In the genomic region with DNA sequence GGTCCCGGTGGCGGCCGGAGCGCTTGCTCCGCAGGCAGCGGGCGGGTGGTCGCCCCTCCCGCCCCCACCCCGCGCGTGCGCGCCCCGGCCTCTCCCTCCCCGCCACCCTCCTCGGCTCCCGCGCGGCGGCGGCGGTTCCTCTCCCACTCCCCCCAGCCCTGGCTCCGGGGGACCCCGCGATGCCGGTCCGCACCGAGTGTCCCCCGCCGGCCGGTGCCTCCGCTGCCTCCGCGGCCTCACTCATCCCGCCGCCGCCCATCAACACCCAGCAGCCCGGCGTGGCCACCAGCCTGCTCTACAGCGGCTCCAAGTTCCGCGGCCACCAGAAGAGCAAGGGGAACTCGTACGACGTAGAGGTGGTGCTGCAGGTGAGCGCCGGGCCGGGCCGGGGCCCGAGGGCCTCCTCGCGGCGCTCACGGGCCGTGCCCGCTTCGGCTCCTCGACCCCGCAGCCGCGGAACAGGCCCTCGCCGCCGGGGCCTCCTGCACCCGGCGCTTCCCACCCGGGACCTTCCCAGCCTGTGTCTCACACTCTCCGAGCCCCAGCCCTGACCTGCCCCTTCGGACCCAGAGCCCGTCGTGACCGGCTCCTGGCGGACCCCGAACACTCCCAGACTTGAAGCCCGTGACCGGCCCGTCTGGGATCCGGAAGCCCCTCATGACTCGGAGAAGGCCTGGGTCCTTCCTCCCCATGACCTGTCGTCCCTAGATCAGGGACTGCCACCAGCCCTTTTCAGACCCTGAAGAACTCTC, we compare ENCODE assay signal across 1 cellular context.
A peak's percentile ranks its signal among the peaks of the same experiment; 100 is the strongest.
TF ChIP-seq lines count a peak whose summit lies in the region.

No MANE protein-coding gene starts in this region.

TF ChIP-seq in HepG2, 621 proteins besides CTCF, POLR2A, EP300 and RAD21 (continued from another document):
- TF ChIP-seq ZNF691 (CRISPR knock-in tag; IDR thresholded peaks at IDR 0.05; ENCODE audit: borderline replicate concordance, low read depth) (peak; percentile 16; the same call in 1 of the 2 replicates), PPARG (CRISPR knock-in tag; conservative IDR thresholded peaks at IDR 0.05) (no peak), PHF8 (CRISPR knock-in tag; IDR thresholded peaks at IDR 0.05) (no peak; the same call in 1 of the 2 replicates), STAT5B (CRISPR knock-in tag; IDR thresholded peaks at IDR 0.05) (no peak), AGO2 (optimal IDR thresholded peaks at IDR 0.05; ENCODE audit: low read depth, low read length) (no peak), ZNF784 (CRISPR knock-in tag; IDR thresholded peaks at IDR 0.05; ENCODE audit: borderline replicate concordance) (peak; percentile 50; the same call in 1 of the 2 replicates), ARNT (IDR thresholded peaks at IDR 0.05) (no peak), FOXO1 (CRISPR knock-in tag; IDR thresholded peaks at IDR 0.05) (no peak), ZBTB21 (CRISPR knock-in tag; IDR thresholded peaks at IDR 0.05) (no peak), MBD4 (IDR thresholded peaks at IDR 0.05; ENCODE audit: borderline replicate concordance, low read length) (no peak), ZNF468 (CRISPR knock-in tag; IDR thresholded peaks at IDR 0.05) (no peak), PHB2 (IDR thresholded peaks at IDR 0.05; ENCODE audit: partially characterized antibody) (no peak), ZFX (CRISPR knock-in tag; IDR thresholded peaks at IDR 0.05; ENCODE audit: low read depth) (peak; percentile 40; the same call in 1 of the 2 replicates)
